ENCODE assay signal across 1 cellular context in the genomic region with DNA sequence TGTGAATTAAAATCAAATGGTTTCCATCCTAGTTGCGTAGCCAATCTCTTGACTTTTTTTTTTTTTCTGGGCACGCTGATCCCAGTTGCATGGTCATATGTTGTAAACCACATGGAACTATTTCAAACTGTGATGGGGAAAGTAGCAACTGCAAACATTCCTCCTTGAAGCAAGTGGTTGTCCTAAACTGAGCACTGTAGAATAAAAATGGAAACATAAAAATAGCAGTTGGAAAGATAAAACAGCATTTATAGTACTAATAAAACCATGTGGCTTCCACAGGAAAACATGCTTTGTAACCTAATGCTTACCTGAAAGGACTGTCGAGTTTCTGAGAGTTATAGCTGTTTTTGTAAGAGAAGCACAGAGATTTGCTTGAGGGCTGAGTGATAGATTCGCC.
A peak's percentile ranks its signal among the peaks of the same experiment; 100 is the strongest.
TF ChIP-seq lines count a peak whose summit lies in the region.

No MANE protein-coding gene starts in this region.

TF ChIP-seq in HEK293, 187 proteins besides CTCF, POLR2A, EP300 and RAD21 (continued from another document):
- TF ChIP-seq, protein P1, sequence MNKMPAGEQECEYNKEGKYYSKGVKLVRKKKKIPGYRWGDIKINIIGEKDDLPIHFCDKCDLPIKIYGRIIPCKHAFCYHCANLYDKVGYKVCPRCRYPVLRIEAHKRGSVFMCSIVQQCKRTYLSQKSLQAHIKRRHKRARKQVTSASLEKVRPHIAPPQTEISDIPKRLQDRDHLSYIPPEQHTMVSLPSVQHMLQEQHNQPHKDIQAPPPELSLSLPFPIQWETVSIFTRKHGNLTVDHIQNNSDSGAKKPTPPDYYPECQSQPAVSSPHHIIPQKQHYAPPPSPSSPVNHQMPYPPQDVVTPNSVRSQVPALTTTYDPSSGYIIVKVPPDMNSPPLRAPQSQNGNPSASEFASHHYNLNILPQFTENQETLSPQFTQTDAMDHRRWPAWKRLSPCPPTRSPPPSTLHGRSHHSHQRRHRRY (tag by site-specific recombination; IDR thresholded peaks at IDR 0.05): no peak
- 0 out of 2 replicates have a peak, but pooled peaks have one; percentile 16 for TF ChIP-seq ZNF2 (tag by site-specific recombination; IDR thresholded peaks at IDR 0.05)
- peak; percentile 49; the same call in 1 of the 2 replicates for TF ChIP-seq OVOL3 (tag by site-specific recombination; IDR thresholded peaks at IDR 0.05)
- TF ChIP-seq FEZF1 (tag by site-specific recombination; IDR thresholded peaks at IDR 0.05): peak; percentile 100
- 0 out of 2 replicates have a peak, but pooled peaks have one; percentile 19 for TF ChIP-seq ZNF610 (tag by site-specific recombination; IDR thresholded peaks at IDR 0.05; ENCODE audit: borderline replicate concordance)
- TF ChIP-seq, protein P2, sequence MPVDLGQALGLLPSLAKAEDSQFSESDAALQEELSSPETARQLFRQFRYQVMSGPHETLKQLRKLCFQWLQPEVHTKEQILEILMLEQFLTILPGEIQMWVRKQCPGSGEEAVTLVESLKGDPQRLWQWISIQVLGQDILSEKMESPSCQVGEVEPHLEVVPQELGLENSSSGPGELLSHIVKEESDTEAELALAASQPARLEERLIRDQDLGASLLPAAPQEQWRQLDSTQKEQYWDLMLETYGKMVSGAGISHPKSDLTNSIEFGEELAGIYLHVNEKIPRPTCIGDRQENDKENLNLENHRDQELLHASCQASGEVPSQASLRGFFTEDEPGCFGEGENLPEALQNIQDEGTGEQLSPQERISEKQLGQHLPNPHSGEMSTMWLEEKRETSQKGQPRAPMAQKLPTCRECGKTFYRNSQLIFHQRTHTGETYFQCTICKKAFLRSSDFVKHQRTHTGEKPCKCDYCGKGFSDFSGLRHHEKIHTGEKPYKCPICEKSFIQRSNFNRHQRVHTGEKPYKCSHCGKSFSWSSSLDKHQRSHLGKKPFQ (tag by site-specific recombination; IDR thresholded peaks at IDR 0.05): peak; percentile 63
- TF ChIP-seq ZNF560 (tag by site-specific recombination; IDR thresholded peaks at IDR 0.05; ENCODE audit: borderline replicate concordance): no peak
- peak; percentile 90 for TF ChIP-seq OSR2 (tag by site-specific recombination; IDR thresholded peaks at IDR 0.05)
- TF ChIP-seq RBAK (tag by site-specific recombination; IDR thresholded peaks at IDR 0.05): no peak
- TF ChIP-seq ZNF16 (tag by site-specific recombination; IDR thresholded peaks at IDR 0.05; ENCODE audit: low read depth): no peak
- peak; percentile 75 for TF ChIP-seq ZXDB (tag by site-specific recombination; IDR thresholded peaks at IDR 0.05)
- no peak for TF ChIP-seq KLF7 (tag by site-specific recombination; IDR thresholded peaks at IDR 0.05; ENCODE audit: borderline replicate concordance)
- TF ChIP-seq, protein P3, sequence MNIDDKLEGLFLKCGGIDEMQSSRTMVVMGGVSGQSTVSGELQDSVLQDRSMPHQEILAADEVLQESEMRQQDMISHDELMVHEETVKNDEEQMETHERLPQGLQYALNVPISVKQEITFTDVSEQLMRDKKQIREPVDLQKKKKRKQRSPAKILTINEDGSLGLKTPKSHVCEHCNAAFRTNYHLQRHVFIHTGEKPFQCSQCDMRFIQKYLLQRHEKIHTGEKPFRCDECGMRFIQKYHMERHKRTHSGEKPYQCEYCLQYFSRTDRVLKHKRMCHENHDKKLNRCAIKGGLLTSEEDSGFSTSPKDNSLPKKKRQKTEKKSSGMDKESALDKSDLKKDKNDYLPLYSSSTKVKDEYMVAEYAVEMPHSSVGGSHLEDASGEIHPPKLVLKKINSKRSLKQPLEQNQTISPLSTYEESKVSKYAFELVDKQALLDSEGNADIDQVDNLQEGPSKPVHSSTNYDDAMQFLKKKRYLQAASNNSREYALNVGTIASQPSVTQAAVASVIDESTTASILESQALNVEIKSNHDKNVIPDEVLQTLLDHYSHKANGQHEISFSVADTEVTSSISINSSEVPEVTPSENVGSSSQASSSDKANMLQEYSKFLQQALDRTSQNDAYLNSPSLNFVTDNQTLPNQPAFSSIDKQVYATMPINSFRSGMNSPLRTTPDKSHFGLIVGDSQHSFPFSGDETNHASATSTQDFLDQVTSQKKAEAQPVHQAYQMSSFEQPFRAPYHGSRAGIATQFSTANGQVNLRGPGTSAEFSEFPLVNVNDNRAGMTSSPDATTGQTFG (tag by site-specific recombination; IDR thresholded peaks at IDR 0.05; ENCODE audit: borderline replicate concordance): no peak
- no peak for TF ChIP-seq ZNF202 (tag by site-specific recombination; IDR thresholded peaks at IDR 0.05; ENCODE audit: borderline replicate concordance)
- TF ChIP-seq ZNF791 (tag by site-specific recombination; IDR thresholded peaks at IDR 0.05): no peak
- TF ChIP-seq ZNF510 (tag by site-specific recombination; IDR thresholded peaks at IDR 0.05; ENCODE audit: insufficient replicate concordance): no peak
- TF ChIP-seq ZNF707 (tag by site-specific recombination; IDR thresholded peaks at IDR 0.05): no peak
- TF ChIP-seq WT1 (tag by site-specific recombination; IDR thresholded peaks at IDR 0.05): peak; percentile 47; the same call in 1 of the 2 replicates
- TF ChIP-seq, protein P4, sequence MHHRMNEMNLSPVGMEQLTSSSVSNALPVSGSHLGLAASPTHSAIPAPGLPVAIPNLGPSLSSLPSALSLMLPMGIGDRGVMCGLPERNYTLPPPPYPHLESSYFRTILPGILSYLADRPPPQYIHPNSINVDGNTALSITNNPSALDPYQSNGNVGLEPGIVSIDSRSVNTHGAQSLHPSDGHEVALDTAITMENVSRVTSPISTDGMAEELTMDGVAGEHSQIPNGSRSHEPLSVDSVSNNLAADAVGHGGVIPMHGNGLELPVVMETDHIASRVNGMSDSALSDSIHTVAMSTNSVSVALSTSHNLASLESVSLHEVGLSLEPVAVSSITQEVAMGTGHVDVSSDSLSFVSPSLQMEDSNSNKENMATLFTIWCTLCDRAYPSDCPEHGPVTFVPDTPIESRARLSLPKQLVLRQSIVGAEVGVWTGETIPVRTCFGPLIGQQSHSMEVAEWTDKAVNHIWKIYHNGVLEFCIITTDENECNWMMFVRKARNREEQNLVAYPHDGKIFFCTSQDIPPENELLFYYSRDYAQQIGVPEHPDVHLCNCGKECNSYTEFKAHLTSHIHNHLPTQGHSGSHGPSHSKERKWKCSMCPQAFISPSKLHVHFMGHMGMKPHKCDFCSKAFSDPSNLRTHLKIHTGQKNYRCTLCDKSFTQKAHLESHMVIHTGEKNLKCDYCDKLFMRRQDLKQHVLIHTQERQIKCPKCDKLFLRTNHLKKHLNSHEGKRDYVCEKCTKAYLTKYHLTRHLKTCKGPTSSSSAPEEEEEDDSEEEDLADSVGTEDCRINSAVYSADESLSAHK (tag by site-specific recombination; IDR thresholded peaks at IDR 0.05): peak; percentile 82
- TF ChIP-seq, protein P5, sequence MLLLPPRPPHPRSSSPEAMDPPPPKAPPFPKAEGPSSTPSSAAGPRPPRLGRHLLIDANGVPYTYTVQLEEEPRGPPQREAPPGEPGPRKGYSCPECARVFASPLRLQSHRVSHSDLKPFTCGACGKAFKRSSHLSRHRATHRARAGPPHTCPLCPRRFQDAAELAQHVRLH (tag by site-specific recombination; IDR thresholded peaks at IDR 0.05): peak; percentile 77
- TF ChIP-seq, protein P6, sequence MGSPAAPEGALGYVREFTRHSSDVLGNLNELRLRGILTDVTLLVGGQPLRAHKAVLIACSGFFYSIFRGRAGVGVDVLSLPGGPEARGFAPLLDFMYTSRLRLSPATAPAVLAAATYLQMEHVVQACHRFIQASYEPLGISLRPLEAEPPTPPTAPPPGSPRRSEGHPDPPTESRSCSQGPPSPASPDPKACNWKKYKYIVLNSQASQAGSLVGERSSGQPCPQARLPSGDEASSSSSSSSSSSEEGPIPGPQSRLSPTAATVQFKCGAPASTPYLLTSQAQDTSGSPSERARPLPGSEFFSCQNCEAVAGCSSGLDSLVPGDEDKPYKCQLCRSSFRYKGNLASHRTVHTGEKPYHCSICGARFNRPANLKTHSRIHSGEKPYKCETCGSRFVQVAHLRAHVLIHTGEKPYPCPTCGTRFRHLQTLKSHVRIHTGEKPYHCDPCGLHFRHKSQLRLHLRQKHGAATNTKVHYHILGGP (tag by site-specific recombination; IDR thresholded peaks at IDR 0.05): peak; percentile 87
- TF ChIP-seq ZNF658 (tag by site-specific recombination; IDR thresholded peaks at IDR 0.05): no peak
- peak; percentile 91 for TF ChIP-seq IKZF3 (tag by site-specific recombination; IDR thresholded peaks at IDR 0.05)
- no peak for TF ChIP-seq ZNF426 (tag by site-specific recombination; IDR thresholded peaks at IDR 0.05)
- no peak for TF ChIP-seq KLF1 (tag by site-specific recombination; IDR thresholded peaks at IDR 0.05)
- no peak for TF ChIP-seq ZNF514 (tag by site-specific recombination; IDR thresholded peaks at IDR 0.05)
- TF ChIP-seq ZNF354C (tag by site-specific recombination; IDR thresholded peaks at IDR 0.05; ENCODE audit: borderline replicate concordance, low read depth): no peak
